11 cellular contexts compared by ENCODE assay signal in the genomic region with DNA sequence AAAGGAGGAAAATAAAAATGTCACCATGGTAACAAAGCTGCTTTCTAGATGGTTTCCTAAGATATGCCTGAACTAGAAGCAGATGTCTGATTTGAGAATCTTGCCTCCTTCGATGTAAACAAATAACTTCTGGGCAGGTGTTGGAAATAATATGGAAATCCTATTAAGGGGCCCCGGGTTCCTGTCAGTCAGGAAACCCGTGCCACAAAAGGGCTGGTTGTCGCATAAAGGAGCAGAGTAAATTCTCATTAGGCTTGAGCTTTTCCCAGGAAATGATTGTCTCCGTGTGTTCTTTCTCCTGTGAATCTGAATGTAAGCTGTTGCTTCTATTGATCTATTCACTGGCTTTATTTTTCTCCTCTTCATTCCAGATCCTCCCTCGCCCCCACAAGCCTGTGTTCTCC.
DNase-seq lines count a peak whose midpoint lies in the region; TF ChIP-seq lines count a peak whose summit lies in the region.
"Had no signal": no experiment of that assay in that cellular context is flagged by ENCODE, and none has a peak within 500 bp of the region (broad histone marks: within the 10 kb centered on the region; RNA-seq: fewer than 3 reads in every experiment).

No MANE protein-coding gene starts in this region.

- H3K36me3 Mint-ChIP-seq in endodermal cell (ENCODE audit: low read depth) = no peaks in the 10 kb centered on the region
- no peaks in the 10 kb centered on the region for H3K36me3 Mint-ChIP-seq in activated CD4-positive, alpha-beta T cell treated with anti-CD3 and anti-CD28 coated beads, Interleukin-2, amount 10 ng/mL, durations not matched to agents 24 days and 14 days (ENCODE audit: low read depth)

- H3K9me3 ChIP-seq in endodermal cell (ENCODE audit: control insufficient read depth, low read length) (no peaks in the 10 kb centered on the region), parathyroid adenoma (ENCODE audit: control insufficient read depth, low read length) (no peaks in the 10 kb centered on the region)
- H3K9me3 ChIP-seq: ovary had no signal

- H3K36me3 ChIP-seq in endodermal cell (ENCODE audit: control insufficient read depth, insufficient read depth, low read length) (no peaks in the 10 kb centered on the region), parathyroid adenoma (ENCODE audit: control insufficient read depth, insufficient read depth, low read length) (no peaks in the 10 kb centered on the region)
- H3K36me3 ChIP-seq: ovary had no signal

- H3K4me1 ChIP-seq in endodermal cell (ENCODE audit: control insufficient read depth, insufficient read depth, low read length) (no peaks in the 10 kb centered on the region), parathyroid adenoma (peaks cover 3% of the 10 kb centered on the region)

- H3K9me3 Mint-ChIP-seq in endodermal cell = no peaks in the 10 kb centered on the region
- no peaks in the 10 kb centered on the region for H3K9me3 Mint-ChIP-seq in activated CD4-positive, alpha-beta T cell treated with anti-CD3 and anti-CD28 coated beads, Interleukin-2, amount 10 ng/mL, durations not matched to agents 24 days and 14 days

- no peaks in the 10 kb centered on the region for H3K79me2 ChIP-seq in parathyroid adenoma

- no peaks in the 10 kb centered on the region for H3K27me3 Mint-ChIP-seq in endodermal cell (ENCODE audit: insufficient read depth)
- H3K27me3 Mint-ChIP-seq in activated CD4-positive, alpha-beta T cell treated with anti-CD3 and anti-CD28 coated beads, Interleukin-2, amount 10 ng/mL, durations not matched to agents 24 days and 14 days = no peaks in the 10 kb centered on the region

- peak; percentile 41 for DNase-seq in GM03348 (ENCODE audit: low spot score)
- peak; percentile 30 for DNase-seq in NCI-H526 treated with DMSO at 0.1 percent for 48 hours (lab: John Stamatoyannopoulos, UW)
- no peak for DNase-seq in endodermal cell
- no peak for DNase-seq in NCI-H146 (lab: John Stamatoyannopoulos, UW)
- no peak for DNase-seq in NCI-H128 (lab: John Stamatoyannopoulos, UW; ENCODE audit: unreplicated experiment)
- DNase-seq in activated CD4-positive, alpha-beta T cell treated with anti-CD3 and anti-CD28 coated beads, Interleukin-2, amount 10 ng/mL, durations not matched to agents 24 days and 14 days = no peak
- DNase-seq: activated naive CD4-positive, alpha-beta T cell treated with Interleukin-2 at 50 U/mL for 16 hours; NCI-H1048; ovary; RPMI8226 had no signal

- intact Hi-C loops in activated CD4-positive, alpha-beta T cell treated with anti-CD3 and anti-CD28 coated beads, Interleukin-2, amount 10 ng/mL, durations not matched to agents 24 days and 14 days (cut with micrococcal nuclease) = no loop called here

- peak overlapping the region; percentile 92 for H3K27ac ChIP-seq in endodermal cell (ENCODE audit: low read depth, low read length)
- H3K27ac ChIP-seq in parathyroid adenoma = no peak overlapping the region
- H3K27ac ChIP-seq: ovary had no signal

- H3K4me2 ChIP-seq in parathyroid adenoma (ENCODE audit: low read length) = peak overlapping the region; percentile 43

- H3K4me3 Mint-ChIP-seq in endodermal cell = no peak overlapping the region
- no peak overlapping the region for H3K4me3 Mint-ChIP-seq in activated CD4-positive, alpha-beta T cell treated with anti-CD3 and anti-CD28 coated beads, Interleukin-2, amount 10 ng/mL, durations not matched to agents 24 days and 14 days

- H3K27ac Mint-ChIP-seq in endodermal cell = peak overlapping the region; percentile 33
- H3K27ac Mint-ChIP-seq in activated CD4-positive, alpha-beta T cell treated with anti-CD3 and anti-CD28 coated beads, Interleukin-2, amount 10 ng/mL, durations not matched to agents 24 days and 14 days = no peak overlapping the region

- 0 to 19% methylated on average over 1 to 6 of the region's 6 CpGs for WGBS in endodermal cell (ENCODE audit: insufficient coverage in 1 of 2, insufficient read length in 1 of 2), 2 experiments

- H3K4me3 ChIP-seq in endodermal cell (ENCODE audit: low read length) (no peak overlapping the region), parathyroid adenoma (ENCODE audit: low read depth, low read length) (no peak overlapping the region)
- H3K4me3 ChIP-seq: ovary had no signal

- peak overlapping the region; percentile 11 for H3K9ac ChIP-seq in endodermal cell (ENCODE audit: extremely low read depth, low read length, poor library complexity, severe bottlenecking)
- H3K9ac ChIP-seq in parathyroid adenoma = no peak overlapping the region

- TF ChIP-seq CTCF in endodermal cell (conservative IDR thresholded peaks at IDR 0.05) (no peak), parathyroid adenoma (IDR thresholded peaks at IDR 0.05) (no peak)

- H3K4me1 Mint-ChIP-seq in endodermal cell = peaks cover 46% of the 10 kb centered on the region
- H3K4me1 Mint-ChIP-seq in activated CD4-positive, alpha-beta T cell treated with anti-CD3 and anti-CD28 coated beads, Interleukin-2, amount 10 ng/mL, durations not matched to agents 24 days and 14 days = peaks cover 8% of the 10 kb centered on the region

- H2AFZ ChIP-seq in parathyroid adenoma = no peak overlapping the region

- H3K27me3 ChIP-seq in endodermal cell (ENCODE audit: control insufficient read depth, insufficient read depth, low read length, poor library complexity, severe bottlenecking) (no peaks in the 10 kb centered on the region), parathyroid adenoma (ENCODE audit: control insufficient read depth, insufficient read depth, low read length) (no peaks in the 10 kb centered on the region)
- H3K27me3 ChIP-seq: ovary had no signal

Comparison
In these comparisons a context has a peak if more than half of its experiments do, and no peak if none do; other contexts are left out.
1. DNase-seq: peak in GM03348 (single experiment) and NCI-H526 treated with DMSO at 0.1 percent for 48 hours (single experiment); none in endodermal cell (single experiment), NCI-H146 (single experiment), NCI-H128 (single experiment) and activated CD4-positive, alpha-beta T cell treated with anti-CD3 and anti-CD28 coated beads, Interleukin-2, amount 10 ng/mL, durations not matched to agents 24 days and 14 days (single experiment).